In genomic region chr17:48960834-48961515, GRCh38 we compare ENCODE assay signal across 2 cellular contexts.
TF ChIP-seq lines count a peak whose summit lies in the region.

No MANE protein-coding gene starts in this region.

TF ChIP-seq in IMR-90, 13 proteins besides CTCF, POLR2A, EP300 and RAD21:
- TF ChIP-seq FOS (IDR thresholded peaks at IDR 0.05; ENCODE audit: low read depth, low read length) (no peak), NFE2L2 (IDR thresholded peaks at IDR 0.05; ENCODE audit: low read depth, low read length) (no peak), MXI1 (IDR thresholded peaks at IDR 0.05; ENCODE audit: borderline replicate concordance, low read depth, low read length) (no peak), CEBPB (IDR thresholded peaks at IDR 0.05; ENCODE audit: low read depth, low read length) (no peak), MAZ (IDR thresholded peaks at IDR 0.05; ENCODE audit: borderline replicate concordance, low read depth, low read length) (no peak), RCOR1 (IDR thresholded peaks at IDR 0.05; ENCODE audit: insufficient replicate concordance, low read length) (no peak), ELK1 (IDR thresholded peaks at IDR 0.05; ENCODE audit: borderline replicate concordance, low read depth, low read length) (no peak), RFX5 (IDR thresholded peaks at IDR 0.05; ENCODE audit: low read depth, low read length) (no peak), CHD1 (IDR thresholded peaks at IDR 0.05; ENCODE audit: low read depth, low read length) (no peak), SMC3 (IDR thresholded peaks at IDR 0.05; ENCODE audit: low read depth, low read length) (no peak), BHLHE40 (IDR thresholded peaks at IDR 0.05; ENCODE audit: low read depth, low read length) (no peak), MAFK (IDR thresholded peaks at IDR 0.05; ENCODE audit: low read depth, low read length) (no peak)
- TF ChIP-seq, protein P1, sequence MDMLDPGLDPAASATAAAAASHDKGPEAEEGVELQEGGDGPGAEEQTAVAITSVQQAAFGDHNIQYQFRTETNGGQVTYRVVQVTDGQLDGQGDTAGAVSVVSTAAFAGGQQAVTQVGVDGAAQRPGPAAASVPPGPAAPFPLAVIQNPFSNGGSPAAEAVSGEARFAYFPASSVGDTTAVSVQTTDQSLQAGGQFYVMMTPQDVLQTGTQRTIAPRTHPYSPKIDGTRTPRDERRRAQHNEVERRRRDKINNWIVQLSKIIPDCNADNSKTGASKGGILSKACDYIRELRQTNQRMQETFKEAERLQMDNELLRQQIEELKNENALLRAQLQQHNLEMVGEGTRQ (IDR thresholded peaks at IDR 0.05; ENCODE audit: low read depth, low read length), result no peak

TF ChIP-seq in K562, 482 proteins besides CTCF, POLR2A, EP300 and RAD21:
- TF ChIP-seq HOXB6 (CRISPR knock-in tag; IDR thresholded peaks at IDR 0.05; ENCODE audit: borderline replicate concordance) (no peak), MYNN (IDR thresholded peaks at IDR 0.05) (no peak), MYNN (CRISPR knock-in tag; IDR thresholded peaks at IDR 0.05) (no peak), NEUROD1 (IDR thresholded peaks at IDR 0.05; ENCODE audit: borderline replicate concordance, low read depth, low read length, partially characterized antibody) (no peak), SREBF2 (CRISPR knock-in tag; IDR thresholded peaks at IDR 0.05) (no peak), CBFA2T2 (conservative IDR thresholded peaks at IDR 0.05) (no peak), CBFA2T3 (IDR thresholded peaks at IDR 0.05) (no peak), ZBTB49 (CRISPR knock-in tag; IDR thresholded peaks at IDR 0.05; ENCODE audit: borderline replicate concordance) (no peak), SMAD1 (IDR thresholded peaks at IDR 0.05; ENCODE audit: low read depth, low read length, partially characterized antibody) (no peak), CREBBP (IDR thresholded peaks at IDR 0.05; ENCODE audit: low read depth, low read length) (no peak), ELF2 (CRISPR knock-in tag; IDR thresholded peaks at IDR 0.05) (no peak)
